In genomic region chr16:23679274-23679985, GRCh38 we compare ENCODE assay signal across 1 cellular context.
A peak's percentile ranks its signal among the peaks of the same experiment; 100 is the strongest.
TF ChIP-seq lines count a peak whose summit lies in the region.

No MANE protein-coding gene starts in this region.

TF ChIP-seq in HepG2, 621 proteins besides CTCF, POLR2A, EP300 and RAD21 (continued from another document and continues in another):
- TF ChIP-seq ZEB1 (IDR thresholded peaks at IDR 0.05; ENCODE audit: insufficient replicate concordance, low read depth): peak; percentile 19
- TF ChIP-seq ZNF234 (CRISPR knock-in tag; conservative IDR thresholded peaks at IDR 0.05): 0 out of 2 replicates have a peak, but pooled peaks have one; percentile 36
- TF ChIP-seq ZNF101 (CRISPR knock-in tag; IDR thresholded peaks at IDR 0.05; ENCODE audit: borderline replicate concordance, low read depth): no peak
- no peak for TF ChIP-seq REPIN1 (CRISPR knock-in tag; IDR thresholded peaks at IDR 0.05; ENCODE audit: borderline replicate concordance, low read depth)
- 0 out of 2 replicates have a peak, but pooled peaks have one; percentile 11 for TF ChIP-seq ZMYM4 (CRISPR knock-in tag; IDR thresholded peaks at IDR 0.05)
- TF ChIP-seq ZNF782 (CRISPR knock-in tag; IDR thresholded peaks at IDR 0.05; ENCODE audit: borderline replicate concordance): no peak
- TF ChIP-seq EZH2 (conservative IDR thresholded peaks at IDR 0.05; ENCODE audit: low read depth, low read length): no peak
- no peak for TF ChIP-seq ONECUT2 (CRISPR knock-in tag; IDR thresholded peaks at IDR 0.05)
- no peak; the same call in 1 of the 2 replicates for TF ChIP-seq UBTF (CRISPR knock-in tag; IDR thresholded peaks at IDR 0.05)
- peak; percentile 58 for TF ChIP-seq AGO2 (optimal IDR thresholded peaks at IDR 0.05; ENCODE audit: low read depth, low read length)
- no peak for TF ChIP-seq ZNF574 (CRISPR knock-in tag; IDR thresholded peaks at IDR 0.05)
- TF ChIP-seq ZNF318 (CRISPR knock-in tag; IDR thresholded peaks at IDR 0.05): no peak
- 0 out of 2 replicates have a peak, but pooled peaks have one; percentile 34 for TF ChIP-seq FOXM1 (CRISPR knock-in tag; IDR thresholded peaks at IDR 0.05)
- TF ChIP-seq ZNF337 (CRISPR knock-in tag; IDR thresholded peaks at IDR 0.05; ENCODE audit: borderline replicate concordance, low read depth): no peak
- no peak for TF ChIP-seq ZSCAN5A (CRISPR knock-in tag; IDR thresholded peaks at IDR 0.05; ENCODE audit: borderline replicate concordance)
- no peak for TF ChIP-seq MYNN (CRISPR knock-in tag; IDR thresholded peaks at IDR 0.05; ENCODE audit: low read depth)
- no peak; the same call in 1 of the 2 replicates for TF ChIP-seq ARHGAP35 (CRISPR knock-in tag; IDR thresholded peaks at IDR 0.05; ENCODE audit: borderline replicate concordance)
- 0 out of 2 replicates have a peak, but pooled peaks have one; percentile 3 for TF ChIP-seq TERF1 (CRISPR knock-in tag; IDR thresholded peaks at IDR 0.05)
- 0 out of 2 replicates have a peak, but pooled peaks have one; percentile 44 for TF ChIP-seq AKAP8 (CRISPR knock-in tag; IDR thresholded peaks at IDR 0.05)
- peak; percentile 81; the same call in 1 of the 2 replicates for TF ChIP-seq SAFB2 (CRISPR knock-in tag; IDR thresholded peaks at IDR 0.05; ENCODE audit: borderline replicate concordance, low read depth)
- TF ChIP-seq NR2F1 (CRISPR knock-in tag; IDR thresholded peaks at IDR 0.05): no peak
- no peak for TF ChIP-seq ZNF577 (CRISPR knock-in tag; IDR thresholded peaks at IDR 0.05; ENCODE audit: borderline replicate concordance, low read depth)
- no peak for TF ChIP-seq HMGXB3 (CRISPR knock-in tag; IDR thresholded peaks at IDR 0.05; ENCODE audit: borderline replicate concordance)
- no peak for TF ChIP-seq NFATC3 (CRISPR knock-in tag; IDR thresholded peaks at IDR 0.05)
- no peak for TF ChIP-seq ZNF382 (CRISPR knock-in tag; IDR thresholded peaks at IDR 0.05; ENCODE audit: borderline replicate concordance)
- 0 out of 2 replicates have a peak, but pooled peaks have one; percentile 6 for TF ChIP-seq ETV5 (CRISPR knock-in tag; IDR thresholded peaks at IDR 0.05; ENCODE audit: borderline replicate concordance)
- TF ChIP-seq ZSCAN21 (CRISPR knock-in tag; IDR thresholded peaks at IDR 0.05; ENCODE audit: borderline replicate concordance): no peak
- 0 out of 2 replicates have a peak, but pooled peaks have one; percentile 11 for TF ChIP-seq MAFG (CRISPR knock-in tag; IDR thresholded peaks at IDR 0.05)
- 0 out of 2 replicates have a peak, but pooled peaks have one; percentile 3 for TF ChIP-seq THAP9 (CRISPR knock-in tag; IDR thresholded peaks at IDR 0.05; ENCODE audit: borderline replicate concordance)
- no peak for TF ChIP-seq ISL2 (CRISPR knock-in tag; IDR thresholded peaks at IDR 0.05)
- TF ChIP-seq RCOR2 (CRISPR knock-in tag; IDR thresholded peaks at IDR 0.05): no peak
